Comparison of ENCODE assay signal across 21 cellular contexts in the genomic region with DNA sequence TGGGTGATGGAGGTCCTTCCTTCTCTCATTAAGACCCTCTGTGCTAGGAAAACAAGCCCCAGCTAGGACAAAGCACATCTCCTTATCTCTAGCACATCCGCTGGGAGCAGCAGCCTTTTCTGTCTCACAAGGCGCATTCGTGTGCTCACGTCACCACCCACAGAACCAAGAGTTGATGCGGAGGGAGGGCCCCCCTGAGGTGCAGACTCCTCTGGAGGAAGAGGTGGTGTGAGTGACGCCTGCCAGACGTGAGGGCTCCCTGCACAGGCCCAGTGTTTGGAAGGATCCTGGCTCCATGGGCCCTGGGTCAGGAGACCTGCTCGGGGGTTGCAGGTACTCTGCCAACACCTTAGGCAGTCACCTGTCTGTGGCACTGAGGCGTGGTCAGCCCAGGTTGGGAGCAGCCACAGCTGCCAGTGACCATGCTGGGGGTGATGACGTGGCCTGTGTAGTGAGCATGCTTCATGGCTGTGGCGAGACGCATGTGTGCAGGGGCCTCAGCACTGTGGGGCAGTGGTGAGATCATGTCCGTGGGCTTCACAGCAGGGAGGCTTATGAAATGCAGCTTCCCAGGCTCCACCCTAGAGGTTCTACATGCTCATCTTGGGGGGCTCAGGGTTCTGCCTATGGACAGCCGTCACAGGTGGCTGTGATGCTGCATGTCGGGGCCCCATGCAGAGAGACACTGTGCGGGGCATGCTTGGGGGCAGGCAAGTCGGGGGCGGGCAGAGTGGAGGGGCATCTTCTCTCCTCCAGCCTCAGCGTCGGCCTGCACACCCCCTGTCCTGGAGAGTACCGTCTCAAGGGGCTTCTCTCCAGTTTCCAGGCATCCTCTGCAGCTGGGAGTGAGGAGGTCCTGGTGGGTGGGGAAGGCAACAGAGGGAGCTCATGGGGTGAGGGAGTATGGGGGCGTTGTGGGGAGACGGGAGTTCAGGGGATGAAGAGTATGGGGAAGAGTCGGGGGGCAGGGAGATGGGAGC.
"Had no signal": no experiment of that assay in that cellular context is flagged by ENCODE, and none has a peak within 500 bp of the region (broad histone marks: within the 10 kb centered on the region; RNA-seq: fewer than 3 reads in every experiment).

No MANE protein-coding gene starts in this region.

- H3K36me3 Mint-ChIP-seq: T-cell had no signal

- ATAC-seq: activated CD4-positive, CD25-positive, alpha-beta regulatory T cell treated with anti-CD3 and anti-CD28 coated beads, Interleukin-2, amount 50 U/mL, for 24 hours; activated T-cell treated with anti-CD3 and anti-CD28 coated beads, Interleukin-2, amount 50 U/mL, for 4 hours; foreskin keratinocyte; SK-N-SH treated with all-trans-retinoic acid at 6 μM for 48 hours; stimulated activated naive CD8-positive, alpha-beta T cell treated with anti-CD3 and anti-CD28 coated beads, Interleukin-15, Interleukin-2, amounts not matched to agents 100 U/mL and 50 U/mL, for 24 hours; T-cell had no signal

- H3K4me1 ChIP-seq: foreskin keratinocyte, upper lobe of left lung had no signal

- H3K27ac Mint-ChIP-seq: activated naive CD4-positive, alpha-beta T cell treated with anti-CD3 and anti-CD28 coated beads for 36 hours; activated T-helper 2 cell treated with anti-CD3 and anti-CD28 coated beads, Interferon-gamma antibody, Interleukin-2, Interleukin-4, amounts not matched to agents 10 μg/mL and 5 μg/mL and 100 μg/mL, durations not matched to agents 14 hours and 24 hours and 36 hours; nephron progenitor cell; T-cell; T-helper 2 cell treated with Interferon-gamma antibody and Interleukin-4, amounts not matched to agents 5 μg/mL and 100 μg/mL, for 36 hours had no signal

- H3K9me3 ChIP-seq: upper lobe of left lung had no signal

- H3K4me3 ChIP-seq: upper lobe of left lung had no signal

- H3K9me3 Mint-ChIP-seq: activated T-helper 2 cell treated with anti-CD3 and anti-CD28 coated beads, Interferon-gamma antibody, Interleukin-2, Interleukin-4, amounts not matched to agents 10 μg/mL and 5 μg/mL and 100 μg/mL, durations not matched to agents 14 hours and 24 hours and 36 hours; T-helper 2 cell treated with Interferon-gamma antibody and Interleukin-4, amounts not matched to agents 5 μg/mL and 100 μg/mL, for 36 hours had no signal

- H3K27me3 ChIP-seq: brain microvascular endothelial cell, foreskin keratinocyte had no signal

- H3K4me3 Mint-ChIP-seq: activated naive CD4-positive, alpha-beta T cell treated with anti-CD3 and anti-CD28 coated beads for 36 hours; activated T-cell treated with anti-CD3 and anti-CD28 coated beads, Interleukin-2, amount 50 U/mL, for 4 hours; nephron progenitor cell; T-cell; T-helper 2 cell treated with Interferon-gamma antibody and Interleukin-4, amounts not matched to agents 5 μg/mL and 100 μg/mL, for 36 hours had no signal

- DNase-seq: activated CD8-positive, alpha-beta memory T cell treated with anti-CD3 and anti-CD28 coated beads, Interleukin-2, amount 50 U/mL, for 48 hours; activated naive CD4-positive, alpha-beta T cell treated with anti-CD3 and anti-CD28 coated beads for 36 hours; activated T-cell treated with anti-CD3 and anti-CD28 coated beads, Interleukin-2, amount 50 U/mL, for 4 hours; anterior cingulate cortex; brain microvascular endothelial cell; central memory CD4-positive, alpha-beta T cell; effector memory CD4-positive, alpha-beta T cell; foreskin keratinocyte; mesenchymal stem cell; nephron progenitor cell; occipital lobe; retina; stimulated activated CD4-positive, alpha-beta T cell treated with anti-CD3 and anti-CD28 coated beads, Interleukin-12 subunit alpha, Interleukin-12 subunit beta, amount 100 ng/mL, for 4 hours; stimulated activated CD4-positive, alpha-beta T cell treated with anti-CD3 and anti-CD28 coated beads, Interleukin-4, amount 100 ng/mL, for 4 hours; stimulated activated naive CD8-positive, alpha-beta T cell treated with anti-CD3 and anti-CD28 coated beads, Interleukin-15, Interleukin-2, amounts not matched to agents 100 U/mL and 50 U/mL, for 24 hours; T-cell; upper lobe of left lung had no signal

- H3K27ac ChIP-seq: brain microvascular endothelial cell, foreskin keratinocyte, upper lobe of left lung had no signal

- H3K36me3 ChIP-seq: brain microvascular endothelial cell, upper lobe of left lung had no signal
